Comparison of ENCODE assay signal across 8 cellular contexts in genomic region chr20:18566892-18567738, GRCh38. TPM values are rescaled to one million over a fixed set of nuclear protein-coding genes. Genes with fewer than 3 reads are reported as not detected.
A peak's percentile ranks its signal among the peaks of the same experiment; 100 is the strongest.
DNase-seq lines count a peak whose midpoint lies in the region; ATAC-seq, FAIRE-seq and TF ChIP-seq lines count a peak whose summit lies in the region.

A gene with protein sequence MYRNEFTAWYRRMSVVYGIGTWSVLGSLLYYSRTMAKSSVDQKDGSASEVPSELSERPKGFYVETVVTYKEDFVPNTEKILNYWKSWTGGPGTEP (plus strand): TSS chr20:18567432. CDS start chr20:18567479, 47 bp downstream.

- H3K36me3 ChIP-seq in bronchial epithelial cell (ENCODE audit: control insufficient read depth, insufficient read depth, low read length): peaks cover 2% of the 10 kb centered on the region

- POLR2A ChIA-PET in AG04449 (lab: Yijun Ruan, JAX): no interaction called here

- H3K4me3 ChIP-seq in AG04449 (ENCODE audit: low read depth, low read length): peak within 1 kb of the TSS; percentile 69
- peak within 1 kb of the TSS; percentile 83 for H3K4me3 ChIP-seq in WI38 (ENCODE audit: low read depth, low read length)
- peak within 1 kb of the TSS; percentile 55 for H3K4me3 ChIP-seq in bronchial epithelial cell (ENCODE audit: low read depth, low read length)

- no peak for FAIRE-seq in bronchial epithelial cell (lab: Jason Lieb, UNC)

- DNase-seq in AG04449 (ENCODE audit: low read depth, low spot score) (no peak), NCI-H2227 treated with DMSO at 0.1 percent for 48 hours (lab: John Stamatoyannopoulos, UW) (peak; percentile 92), bronchial epithelial cell (ENCODE audit: low read depth) (peak; percentile 86), iPS-NIHi7 (ENCODE audit: extremely low spot score) (peak; percentile 97), smooth muscle cell of the brain vasculature (ENCODE audit: low read depth, low spot score) (peak; percentile 67)

- TF ChIP-seq CTCF in AG04449 (IDR thresholded peaks at IDR 0.05; ENCODE audit: insufficient read depth, low read length, missing control alignments) (no peak), WI38 (IDR thresholded peaks at IDR 0.05; ENCODE audit: low read depth, low read length) (no peak), bronchial epithelial cell (IDR thresholded peaks at IDR 0.05; ENCODE audit: insufficient read depth, low read length, severe bottlenecking) (no peak)

- no peaks in the 10 kb centered on the region for H3K27me3 ChIP-seq in bronchial epithelial cell (ENCODE audit: control insufficient read depth, insufficient read depth, low read length)

- CTCF ChIA-PET in AG04449 (lab: Yijun Ruan, JAX): interaction anchor here (0.8 kb wide), 1 partner anchor 66 kb away, joined by 3 read pairs; no protein-coding TSS in a partner anchor

- peak; percentile 99 for ATAC-seq in GM18907 (IDR thresholded peaks at IDR 0.05; ENCODE audit: unreplicated experiment)
- ATAC-seq in HG03159 (IDR thresholded peaks at IDR 0.05; ENCODE audit: unreplicated experiment): peak; percentile 99

RNA-seq across cellular contexts. Expression of the gene that starts here (rescaled TPM):
- total RNA-seq in bronchial epithelial cell: 108 and 186 TPM in 2 replicates
